Comparison of ENCODE assay signal across 9 cellular contexts in the genomic region with DNA sequence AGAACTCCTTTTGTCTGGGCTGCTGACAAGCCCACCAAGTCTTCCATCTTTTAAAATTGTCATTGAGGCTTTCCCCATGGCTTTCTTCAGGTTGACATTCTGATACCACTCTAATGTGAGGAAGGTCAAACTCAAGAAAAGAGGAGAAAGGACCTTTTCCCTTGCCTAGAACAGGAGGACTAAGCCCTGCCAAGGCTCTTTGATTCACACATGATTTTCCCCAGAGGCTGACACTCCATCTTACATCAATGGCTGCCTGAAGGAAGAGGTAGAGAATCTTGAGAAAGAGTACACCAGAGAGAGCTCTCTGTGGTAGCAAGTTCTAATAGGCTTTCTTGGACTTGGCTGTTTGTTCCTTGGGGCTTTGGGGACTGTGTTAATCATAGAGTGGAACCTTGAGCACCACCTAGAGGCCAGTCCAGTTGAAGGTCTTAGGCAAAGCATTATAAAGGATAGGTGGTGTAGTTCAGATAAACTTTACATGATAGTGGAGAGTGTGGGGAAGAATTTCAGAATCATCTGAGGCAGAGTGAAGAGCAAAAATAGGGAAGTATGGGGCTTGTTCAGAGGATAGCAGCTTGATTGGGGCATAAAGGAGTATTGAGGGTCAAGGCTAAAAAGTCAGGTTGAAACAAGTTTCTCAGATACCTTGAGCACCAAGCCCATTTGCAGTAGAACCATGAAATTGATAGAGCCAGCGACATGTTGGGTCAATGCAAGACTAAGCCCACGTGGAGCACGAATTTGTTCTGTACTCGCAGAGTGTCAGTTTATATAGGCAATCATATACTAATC. TPM values are rescaled to one million over a fixed set of nuclear protein-coding genes. Genes with fewer than 3 reads are reported as not detected.
DNase-seq lines count a peak whose midpoint lies in the region; ATAC-seq and TF ChIP-seq lines count a peak whose summit lies in the region.
"Had no signal": no experiment of that assay in that cellular context is flagged by ENCODE, and none has a peak within 500 bp of the region (broad histone marks: within the 10 kb centered on the region; RNA-seq: fewer than 3 reads in every experiment).

No MANE protein-coding gene starts in this region.

- CTCF ChIA-PET in activated CD4-positive, alpha-beta T cell treated with anti-CD3 and anti-CD28 coated beads for 36 hours (lab: Charles Lee) = interaction anchor here (0.6 to 13.8 kb wide), 15 partner anchors 9 to 240 kb away, joined by 3 to 352 read pairs (median 5); a partner anchor contains a TSS

- ATAC-seq in HG02759 (IDR thresholded peaks at IDR 0.05; ENCODE audit: unreplicated experiment) = peak; percentile 80
- peak; percentile 93 for ATAC-seq in activated CD4-positive, alpha-beta T cell treated with anti-CD3 and anti-CD28 coated beads for 36 hours

- POLR2A ChIA-PET in activated CD4-positive, alpha-beta T cell treated with anti-CD3 and anti-CD28 coated beads for 36 hours (lab: Charles Lee) = interaction anchor here (0.6 kb wide), 1 partner anchor 116 kb away, joined by 3 read pairs; no protein-coding TSS in a partner anchor

- H3K27ac Mint-ChIP-seq in activated CD4-positive, alpha-beta T cell treated with anti-CD3 and anti-CD28 coated beads for 36 hours = no peak overlapping the region

- H3K4me1 Mint-ChIP-seq in activated CD4-positive, alpha-beta T cell treated with anti-CD3 and anti-CD28 coated beads for 36 hours = peaks cover 7% of the 10 kb centered on the region

- H3K36me3 Mint-ChIP-seq in activated CD4-positive, alpha-beta T cell treated with anti-CD3 and anti-CD28 coated beads for 36 hours (ENCODE audit: low read depth) = peaks cover 45% of the 10 kb centered on the region

- H3K27ac ChIP-seq in dorsolateral prefrontal cortex = peak overlapping the region in 12 of 59 donors; percentile 1 to 56 (median 20)

- no peak overlapping the region for H3K4me3 Mint-ChIP-seq in activated CD4-positive, alpha-beta T cell treated with anti-CD3 and anti-CD28 coated beads for 36 hours

- intact Hi-C loops in activated CD4-positive, alpha-beta T cell treated with anti-CD3 and anti-CD28 coated beads for 36 hours (cut with DNase I, micrococcal nuclease) = loop anchor here (1.0 to 5.0 kb wide), 6 partner anchors 130 to 453 kb away; no protein-coding TSS in a partner anchor
- intact Hi-C loops in dorsolateral prefrontal cortex (cut with DNase I) = loop anchor here (1.0 to 10.0 kb wide), 2 partner anchors 153 to 461 kb away; a partner anchor contains a TSS

- no peaks in the 10 kb centered on the region for H3K27me3 Mint-ChIP-seq in activated CD4-positive, alpha-beta T cell treated with anti-CD3 and anti-CD28 coated beads for 36 hours

- H3K4me3 ChIP-seq in dorsolateral prefrontal cortex = no peak overlapping the region
- H3K4me3 ChIP-seq: skin epidermis had no signal

- peak; percentile 45 to 81 (median 68) for TF ChIP-seq CTCF in dorsolateral prefrontal cortex (IDR thresholded peaks at IDR 0.05 in 54 of 56, conservative IDR thresholded peaks at IDR 0.05 in 2 of 56; ENCODE audit: low read depth in 1 of 56, partially characterized antibody in 56 of 56)

- H3K9me3 Mint-ChIP-seq in activated CD4-positive, alpha-beta T cell treated with anti-CD3 and anti-CD28 coated beads for 36 hours (ENCODE audit: low read depth) = no peaks in the 10 kb centered on the region

- peak; percentile 44 for DNase-seq in NCI-H510A treated with DMSO at 0.1 percent for 48 hours (lab: John Stamatoyannopoulos, UW)
- DNase-seq in NCI-H510A (lab: John Stamatoyannopoulos, UW) = no peak
- peak; percentile 51 for DNase-seq in NCI-H2196 treated with DMSO at 0.1 percent for 48 hours (lab: John Stamatoyannopoulos, UW; ENCODE audit: unreplicated experiment)
- peak; percentile 78 for DNase-seq in activated CD4-positive, alpha-beta T cell treated with anti-CD3 and anti-CD28 coated beads for 36 hours
- peak in 4 of 10 donors; percentile 39 to 75 (median 58) for DNase-seq in dorsolateral prefrontal cortex
- peak; percentile 79 for DNase-seq in medulla oblongata (ENCODE audit: extremely low spot score)
- DNase-seq in stimulated activated CD8-positive, alpha-beta memory T cell treated with anti-CD3 and anti-CD28 coated beads, Interleukin-4, amount 100 ng/mL, for 4 hours (ENCODE audit: low read depth in 2 of 2, low spot score in 1 of 2) = peak; percentile 18 to 20

- no peaks in the 10 kb centered on the region for H3K27me3 ChIP-seq in dorsolateral prefrontal cortex

RNA-seq across cellular contexts. Expression of a gene that starts 36.7 kb away (rescaled TPM):
- total RNA-seq in activated CD4-positive, alpha-beta T cell treated with anti-CD3 and anti-CD28 coated beads for 36 hours = 10 to 100 TPM; 54.9 to 86.7 TPM
- 100 to 1,000 TPM in 118 of 120 experiments, 10 to 100 TPM in 2; 89.7 to 309 (median 217) TPM for total RNA-seq in dorsolateral prefrontal cortex
